ENCODE assay signal across 8 cellular contexts in the genomic region with DNA sequence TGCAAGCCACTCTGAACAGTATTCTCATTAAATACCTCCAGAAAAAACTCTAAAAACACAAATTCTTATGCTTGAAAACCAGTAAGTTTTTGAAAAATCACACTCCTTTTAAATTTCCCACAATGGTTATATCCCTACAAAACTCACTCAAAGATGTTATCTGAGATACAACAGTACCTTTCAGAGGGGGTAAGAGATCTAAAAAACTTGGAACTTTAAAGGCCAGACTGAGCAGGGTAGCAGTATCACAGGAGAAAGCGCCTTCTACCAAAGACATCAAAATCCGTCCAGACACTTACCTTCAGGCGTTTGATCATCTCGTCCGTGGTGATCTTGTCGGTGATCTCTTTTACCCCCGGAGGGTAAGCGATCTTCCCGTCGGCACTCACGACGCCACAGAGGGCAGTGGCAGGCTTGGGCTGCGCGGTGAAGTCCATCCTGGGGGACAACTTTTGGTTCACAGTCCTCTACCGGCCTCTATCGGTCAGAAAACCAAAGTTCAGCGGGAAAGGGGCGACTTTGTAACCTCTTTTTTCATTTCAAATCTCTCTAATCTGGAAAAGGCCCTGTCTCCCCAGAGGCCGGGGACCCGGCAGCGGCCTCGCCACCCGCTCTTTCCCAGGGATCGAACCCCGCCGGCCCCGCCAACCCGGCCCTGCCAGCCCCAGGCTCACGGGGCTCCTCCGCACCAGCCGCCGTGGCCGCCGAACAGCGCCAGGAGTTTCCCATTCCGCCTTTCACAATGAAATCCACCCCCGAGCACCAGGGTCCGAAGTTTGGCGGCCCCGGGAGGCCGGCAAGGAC. TPM values are rescaled to one million over a fixed set of nuclear protein-coding genes. Genes with fewer than 3 reads are reported as not detected.
DNase-seq lines count a peak whose midpoint lies in the region; ATAC-seq and TF ChIP-seq lines count a peak whose summit lies in the region.

No MANE protein-coding gene starts in this region.

- H3K9me3 ChIP-seq in HCT116 (ENCODE audit: control insufficient read depth in 1 of 2, insufficient read depth in 1 of 2, low read depth in 1 of 2, low read length in 2 of 2) (no peaks in the 10 kb centered on the region), SK-N-SH (no peaks in the 10 kb centered on the region)

- intact Hi-C loops in HCT116 (cut with micrococcal nuclease): loop anchor here (1.0 to 5.0 kb wide), 7 partner anchors 78 to 518 kb away; partner anchors contain the start of genes LIAS, RPL9, SMIM14 and UBE2K

- H3K9me2 ChIP-seq in HCT116 (ENCODE audit: insufficient read depth): no peaks in the 10 kb centered on the region
- no peaks in the 10 kb centered on the region for H3K9me2 ChIP-seq in SK-N-SH

- TF ChIP-seq RAD21 in HCT116 (IDR thresholded peaks at IDR 0.05; ENCODE audit: low read depth) (peak; percentile 94), SK-N-SH (IDR thresholded peaks at IDR 0.05; ENCODE audit: low read length) (peak; percentile 90)

- peaks cover 8 to 23% of the 10 kb centered on the region in 2 experiments for H3K4me1 ChIP-seq in HCT116 (ENCODE audit: control insufficient read depth in 1 of 2, insufficient read depth in 2 of 2, low read length in 2 of 2)
- H3K4me1 ChIP-seq in SK-N-SH (ENCODE audit: control insufficient read depth in 1 of 2, insufficient read depth in 2 of 2, low read depth in 1 of 2, low read length in 1 of 2): peaks cover 6 to 10% of the 10 kb centered on the region in 2 experiments; a peak in 2 of 4 replicates

- no peaks in the 10 kb centered on the region for H3K9me3 Mint-ChIP-seq in activated naive CD8-positive, alpha-beta T cell (ENCODE audit: low read depth)

- H3K4me3 ChIP-seq in HCT116 (replicated peaks in 1 of 2; ENCODE audit: low read depth in 1 of 2, low read length in 2 of 2) (peak overlapping the region; percentile 87 to 92), SK-N-SH (ENCODE audit: low read depth in 2 of 2, low read length in 1 of 2) (peak overlapping the region; percentile 82 to 99)

- no peak for TF ChIP-seq EP300 in SK-N-SH (IDR thresholded peaks at IDR 0.05; ENCODE audit: borderline replicate concordance in 1 of 2, low read depth in 1 of 2, low read length in 1 of 2)

- no TSS peak for BruUV-seq in HCT116 (replicated peaks; lab: Mats Ljungman, UMichigan)

- peaks cover 41% of the 10 kb centered on the region for H3K4me1 Mint-ChIP-seq in activated naive CD8-positive, alpha-beta T cell (ENCODE audit: low read depth)

- peaks cover 7% of the 10 kb centered on the region for H3K36me3 Mint-ChIP-seq in activated naive CD8-positive, alpha-beta T cell

- H4K20me1 ChIP-seq in HCT116 (ENCODE audit: insufficient read depth) (peaks cover 14% of the 10 kb centered on the region; the same call in 1 of the 2 replicates), SK-N-SH (ENCODE audit: insufficient read depth) (peaks cover 36% of the 10 kb centered on the region)

- WGBS in SK-N-SH (ENCODE audit: low lambda C conversion rate): 3% methylated on average over 30 of the region's 41 CpGs

- H3K36me3 ChIP-seq in HCT116 (ENCODE audit: control insufficient read depth in 1 of 2, insufficient read depth in 2 of 2, low read length in 2 of 2) (peaks cover 15 to 30% of the 10 kb centered on the region in 2 experiments), SK-N-SH (replicated peaks in 1 of 2; ENCODE audit: control insufficient read depth in 1 of 2, insufficient read depth in 2 of 2, low read length in 1 of 2) (peaks cover 19 to 43% of the 10 kb centered on the region in 2 experiments)

- H3K27ac Mint-ChIP-seq in activated naive CD8-positive, alpha-beta T cell: peak overlapping the region; percentile 83

- H3K27me3 ChIP-seq in HCT116 (ENCODE audit: insufficient read depth, low read length) (no peaks in the 10 kb centered on the region), SK-N-SH (ENCODE audit: insufficient read depth) (no peaks in the 10 kb centered on the region)

- H3K9ac ChIP-seq in HCT116 (ENCODE audit: low read length) (peak overlapping the region; percentile 98), SK-N-SH (peak overlapping the region; percentile 99)

- CTCF ChIA-PET in HCT116 (lab: Charles Lee) (interaction anchor here (0.8 to 1.4 kb wide), 2 partner anchors 11 to 506 kb away, joined by 3 to 5 read pairs; no protein-coding TSS in a partner anchor), SK-N-SH (lab: Yijun Ruan, JAX) (interaction anchor here (0.6 to 3.0 kb wide), 17 partner anchors 11 to 510 kb away, joined by 3 to 18 read pairs (median 3); partner anchors contain the start of gene UBE2K)

- no peak for TF ChIP-seq POLR2A in HCT116 (IDR thresholded peaks at IDR 0.05; ENCODE audit: borderline replicate concordance, extremely low read depth, insufficient read depth, insufficient read length)

- H3K79me2 ChIP-seq in HCT116 (ENCODE audit: insufficient read depth, low read length): peaks cover 59% of the 10 kb centered on the region
- H3K79me2 ChIP-seq in SK-N-SH (ENCODE audit: insufficient read depth): peaks cover 58% of the 10 kb centered on the region

- H3F3A ChIP-seq in SK-N-SH (replicated peaks; ENCODE audit: insufficient read depth): peaks cover 3% of the 10 kb centered on the region

- ATAC-seq in HCT116: peak; percentile 56

- TF ChIP-seq CTCF in HCT116 (IDR thresholded peaks at IDR 0.05 in 2 of 3, conservative IDR thresholded peaks at IDR 0.05 in 1 of 3; ENCODE audit: borderline replicate concordance in 1 of 3, insufficient read depth in 1 of 3, low read depth in 2 of 3, low read length in 2 of 3) (peak; percentile 81 to 89 (median 84)), SK-N-SH (IDR thresholded peaks at IDR 0.05) (peak; percentile 82)

- H2AFZ ChIP-seq in HCT116 (ENCODE audit: low read depth, low read length, poor library complexity, severe bottlenecking) (no peak overlapping the region), SK-N-SH (ENCODE audit: low read depth) (peak overlapping the region; percentile 78; the same call in 1 of the 2 replicates)

- H3K4me2 ChIP-seq in HCT116 (ENCODE audit: low read length) (peak overlapping the region; percentile 78), SK-N-SH (peak overlapping the region; percentile 98)

- H3K27ac ChIP-seq in HCT116 (ENCODE audit: low read depth, low read length) (peak overlapping the region; percentile 92), SK-N-SH (ENCODE audit: low read depth in 2 of 2, low read length in 1 of 2) (peak overlapping the region; percentile 87 to 89)

- POLR2A ChIA-PET in HCT116 (lab: Charles Lee): no interaction called here
- POLR2A ChIA-PET in SK-N-SH (lab: Yijun Ruan, JAX): no interaction called here

- DNase-seq in DMS79 (lab: John Stamatoyannopoulos, UW) (peak; percentile 13), HCT116 (ENCODE audit: low read depth, low spot score) (peak; percentile 76), NAMALWA (ENCODE audit: low spot score) (peak; percentile 86), SK-N-SH (peak; percentile 84), glomerular visceral epithelial cell (ENCODE audit: extremely low spot score) (peak; percentile 85), nucleus accumbens (lab: John Stamatoyannopoulos, UW) (peak in 54 of 56 donors; percentile 2 to 82 (median 64)), superior temporal gyrus (ENCODE audit: extremely low spot score) (peak; percentile 91)

- H3K27me3 Mint-ChIP-seq in activated naive CD8-positive, alpha-beta T cell: no peaks in the 10 kb centered on the region

- peak overlapping the region; percentile 94 for H3K4me3 Mint-ChIP-seq in activated naive CD8-positive, alpha-beta T cell

- RAD21 ChIA-PET in HCT116 (lab: Charles Lee; ENCODE audit: low non-redundant PET in 1 of 2, low total read pairs in 2 of 2, uncharacterized antibody in 2 of 2, unreplicated experiment in 2 of 2): no interaction called here

TF ChIP-seq in HCT116, 20 proteins besides CTCF, POLR2A, EP300 and RAD21 (continues in another document):
- TF ChIP-seq SIN3A (IDR thresholded peaks at IDR 0.05; ENCODE audit: low read depth) (peak; percentile 38; the same call in 1 of the 2 replicates), MAX (IDR thresholded peaks at IDR 0.05) (0 out of 2 replicates have a peak, but pooled peaks have one; percentile 42), POLR2AphosphoS5 (IDR thresholded peaks at IDR 0.05; ENCODE audit: low read depth, low read length) (peak; percentile 33; the same call in 1 of the 2 replicates)

TF ChIP-seq in SK-N-SH, 30 proteins besides CTCF, POLR2A, EP300 and RAD21 (continues in another document):
- no peak for TF ChIP-seq POLR2AphosphoS5 (IDR thresholded peaks at IDR 0.05; ENCODE audit: low read depth, low read length)
- peak; percentile 49; the same call in 1 of the 2 replicates for TF ChIP-seq MAX (IDR thresholded peaks at IDR 0.05; ENCODE audit: low read depth)
- TF ChIP-seq FOSL2 (IDR thresholded peaks at IDR 0.05; ENCODE audit: borderline replicate concordance, low read depth): no peak
- TF ChIP-seq, protein P1, sequence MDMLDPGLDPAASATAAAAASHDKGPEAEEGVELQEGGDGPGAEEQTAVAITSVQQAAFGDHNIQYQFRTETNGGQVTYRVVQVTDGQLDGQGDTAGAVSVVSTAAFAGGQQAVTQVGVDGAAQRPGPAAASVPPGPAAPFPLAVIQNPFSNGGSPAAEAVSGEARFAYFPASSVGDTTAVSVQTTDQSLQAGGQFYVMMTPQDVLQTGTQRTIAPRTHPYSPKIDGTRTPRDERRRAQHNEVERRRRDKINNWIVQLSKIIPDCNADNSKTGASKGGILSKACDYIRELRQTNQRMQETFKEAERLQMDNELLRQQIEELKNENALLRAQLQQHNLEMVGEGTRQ (IDR thresholded peaks at IDR 0.05; ENCODE audit: borderline replicate concordance, low read depth, low read length): no peak
- TF ChIP-seq IRF3 (IDR thresholded peaks at IDR 0.05; ENCODE audit: low read depth, low read length): no peak
- no peak for TF ChIP-seq GABPA (IDR thresholded peaks at IDR 0.05; ENCODE audit: low read depth)
- no peak for TF ChIP-seq NFIC (IDR thresholded peaks at IDR 0.05; ENCODE audit: borderline replicate concordance)

RNA-seq across cellular contexts. Expression of gene PDS5A, which starts 1.4 kb away (rescaled TPM):
- 98.3 TPM for total RNA-seq in HCT116 (2021; ENCODE audit: unreplicated experiment)
- 23.9 and 32.0 TPM in 2 replicates for polyA plus RNA-seq in HCT116 (2012)
- 14.1 and 18.1 TPM in 2 replicates for polyA plus RNA-seq in SK-N-SH (2012; rRNA removed)
- polyA plus RNA-seq in SK-N-SH (2012; cell fraction: cytosol; rRNA removed): 22.0 and 23.7 TPM in 2 replicates
- 10.5 and 21.5 TPM in 2 replicates for polyA plus RNA-seq in SK-N-SH (2012; cell fraction: nucleus; rRNA removed)

Comparison
In these comparisons a context has a peak if more than half of its experiments do, and no peak if none do; other contexts are left out.
1. Peak in every context shown above with its lines: DNase-seq, ATAC-seq, H3K4me3 ChIP-seq and H3K27ac ChIP-seq.
2. DNase-seq: peak in every context shown above with its lines; median percentile 91 in superior temporal gyrus; 86 in NAMALWA; 85 in glomerular visceral epithelial cell; 84 in SK-N-SH; 76 in HCT116; 64 in nucleus accumbens; 13 in DMS79.